ENCODE assay signal across 9 cellular contexts in the genomic region with DNA sequence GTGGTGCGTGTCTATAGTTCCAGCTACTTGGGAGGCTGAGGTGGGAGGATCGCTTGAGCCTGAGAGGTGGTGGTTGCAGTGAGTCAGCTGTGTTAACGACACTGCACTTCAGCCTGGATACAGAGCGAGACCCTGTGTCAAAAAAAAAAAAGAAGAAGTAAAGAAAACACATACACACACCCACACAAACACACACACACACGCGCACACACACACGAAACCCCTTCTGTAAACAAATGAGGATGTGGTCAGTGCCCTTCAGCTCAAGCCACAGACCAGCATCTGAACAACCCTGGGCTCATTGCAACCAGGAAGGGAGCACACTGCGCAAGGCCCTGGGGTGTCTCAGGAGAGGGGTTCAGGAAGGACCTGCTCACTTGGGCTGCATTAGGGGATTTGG.
DNase-seq lines count a peak whose midpoint lies in the region; ATAC-seq lines count a peak whose summit lies in the region.
"Had no signal": no experiment of that assay in that cellular context is flagged by ENCODE, and none has a peak within 500 bp of the region (broad histone marks: within the 10 kb centered on the region; RNA-seq: fewer than 3 reads in every experiment).

No MANE protein-coding gene starts in this region.

- no peak for DNase-seq in activated naive CD4-positive, alpha-beta T cell treated with Interleukin-2 at 50 U/mL for 16 hours
- peak; percentile 63 for DNase-seq in SIG-M5 (lab: John Stamatoyannopoulos, UW)
- DNase-seq in stimulated activated effector memory CD8-positive, alpha-beta T cell treated with anti-CD3 and anti-CD28 coated beads, Interleukin-12 subunit alpha, Interleukin-12 subunit beta, amount 100 ng/mL, for 72 hours (ENCODE audit: low spot score in 2 of 2): no peak
- DNase-seq in activated CD4-positive, alpha-beta T cell treated with anti-CD3 and anti-CD28 coated beads, Interleukin-2, amount 50 U/mL, for 4 hours: no peak
- DNase-seq in superior temporal gyrus (ENCODE audit: extremely low spot score): no peak
- DNase-seq in dedifferentiated amniotic fluid mesenchymal stem cell (ENCODE audit: extremely low spot score): no peak
- DNase-seq: ACHN had no signal

- no peaks in the 10 kb centered on the region for H3K9me3 Mint-ChIP-seq in activated naive CD4-positive, alpha-beta T cell treated with anti-CD3 and anti-CD28 coated beads, Interleukin-2, amount 50 U/mL, for 24 hours
- no peaks in the 10 kb centered on the region for H3K9me3 Mint-ChIP-seq in stimulated activated effector memory CD8-positive, alpha-beta T cell treated with anti-CD3 and anti-CD28 coated beads, Interleukin-12 subunit alpha, Interleukin-12 subunit beta, amount 100 ng/mL, for 72 hours

- no peaks in the 10 kb centered on the region for H3K36me3 Mint-ChIP-seq in activated naive CD4-positive, alpha-beta T cell treated with anti-CD3 and anti-CD28 coated beads, Interleukin-2, amount 50 U/mL, for 24 hours
- H3K36me3 Mint-ChIP-seq in stimulated activated effector memory CD8-positive, alpha-beta T cell treated with anti-CD3 and anti-CD28 coated beads, Interleukin-12 subunit alpha, Interleukin-12 subunit beta, amount 100 ng/mL, for 72 hours: no peaks in the 10 kb centered on the region

- H3K27me3 Mint-ChIP-seq in activated naive CD4-positive, alpha-beta T cell treated with anti-CD3 and anti-CD28 coated beads, Interleukin-2, amount 50 U/mL, for 24 hours: peaks cover 4% of the 10 kb centered on the region

- ATAC-seq in HG02938 (IDR thresholded peaks at IDR 0.05; ENCODE audit: unreplicated experiment): peak; percentile 56
- ATAC-seq in stimulated activated effector memory CD8-positive, alpha-beta T cell treated with anti-CD3 and anti-CD28 coated beads, Interleukin-12 subunit alpha, Interleukin-12 subunit beta, amount 100 ng/mL, for 72 hours: peak; percentile 79

- H3K27ac Mint-ChIP-seq in activated naive CD4-positive, alpha-beta T cell treated with anti-CD3 and anti-CD28 coated beads, Interleukin-2, amount 50 U/mL, for 24 hours: no peak overlapping the region
- peak overlapping the region; percentile 14 for H3K27ac Mint-ChIP-seq in stimulated activated effector memory CD8-positive, alpha-beta T cell treated with anti-CD3 and anti-CD28 coated beads, Interleukin-12 subunit alpha, Interleukin-12 subunit beta, amount 100 ng/mL, for 72 hours

- peaks cover 37% of the 10 kb centered on the region for H3K4me1 Mint-ChIP-seq in activated naive CD4-positive, alpha-beta T cell treated with anti-CD3 and anti-CD28 coated beads, Interleukin-2, amount 50 U/mL, for 24 hours
- peaks cover 52% of the 10 kb centered on the region for H3K4me1 Mint-ChIP-seq in stimulated activated effector memory CD8-positive, alpha-beta T cell treated with anti-CD3 and anti-CD28 coated beads, Interleukin-12 subunit alpha, Interleukin-12 subunit beta, amount 100 ng/mL, for 72 hours

- peak overlapping the region; percentile 41 for H3K4me3 Mint-ChIP-seq in activated naive CD4-positive, alpha-beta T cell treated with anti-CD3 and anti-CD28 coated beads, Interleukin-2, amount 50 U/mL, for 24 hours
- peak overlapping the region; percentile 45 for H3K4me3 Mint-ChIP-seq in stimulated activated effector memory CD8-positive, alpha-beta T cell treated with anti-CD3 and anti-CD28 coated beads, Interleukin-12 subunit alpha, Interleukin-12 subunit beta, amount 100 ng/mL, for 72 hours
